27 cellular contexts compared by ENCODE assay signal in genomic region chr5:136228358-136228757, GRCh38. TPM values are rescaled to one million over a fixed set of nuclear protein-coding genes. Genes with fewer than 3 reads are reported as not detected.
"Had no signal": no experiment of that assay in that cellular context is flagged by ENCODE, and none has a peak within 500 bp of the region (broad histone marks: within the 10 kb centered on the region; RNA-seq: fewer than 3 reads in every experiment).

No MANE protein-coding gene starts in this region.

- H3K36me3 ChIP-seq: heart right ventricle, ovary, stomach, thoracic aorta, transverse colon had no signal

- H3K4me3 Mint-ChIP-seq: naive thymus-derived CD4-positive, alpha-beta T cell; neural crest cell had no signal

- H3K4me3 ChIP-seq: coronary artery, heart right ventricle, ovary, stomach, thoracic aorta, transverse colon had no signal

- H3K27me3 ChIP-seq: ovary, transverse colon had no signal

- H3K27ac ChIP-seq: coronary artery, heart right ventricle, ovary, stomach, thoracic aorta, transverse colon had no signal

- DNase-seq: effector CD4-positive, alpha-beta T cell; heart right ventricle; hypothalamus; mammary epithelial cell; naive thymus-derived CD4-positive, alpha-beta T cell; ovary; right cardiac atrium; small intestine; stimulated activated CD4-positive, alpha-beta T cell treated with anti-CD3 and anti-CD28 coated beads, Interleukin-12 subunit alpha, Interleukin-12 subunit beta, amount 100 ng/mL, for 4 hours; stimulated activated naive CD4-positive, alpha-beta T cell; stomach; substantia nigra; transverse colon had no signal

- H3K9me3 Mint-ChIP-seq: neural crest cell had no signal

- ATAC-seq: esophagus mucosa; heart right ventricle; left lobe of liver; naive thymus-derived CD4-positive, alpha-beta T cell; right cardiac atrium had no signal

- H3K36me3 Mint-ChIP-seq: naive thymus-derived CD4-positive, alpha-beta T cell had no signal

- H3K4me1 ChIP-seq: heart right ventricle, stomach, transverse colon had no signal

- H3K9me3 ChIP-seq: heart right ventricle, ovary, stomach, thoracic aorta, transverse colon had no signal

RNA-seq across cellular contexts. Expression of gene SMIM32, which starts 35.4 kb away (rescaled TPM):
- total RNA-seq: chondrocyte; dermis microvascular lymphatic vessel endothelial cell; esophagus mucosa; fibroblast of lung; glomerular endothelial cell; heart right ventricle; left lobe of liver; lower leg skin; mammary epithelial cell; mesenteric fat pad; mononuclear cell; naive thymus-derived CD4-positive, alpha-beta T cell; neural crest cell; posterior vena cava; right cardiac atrium; thoracic aorta; urinary bladder had no signal
